7 cellular contexts compared by ENCODE assay signal in genomic region chr10:102113956-102114857, GRCh38.
A peak's percentile ranks its signal among the peaks of the same experiment; 100 is the strongest.
DNase-seq lines count a peak whose midpoint lies in the region; ATAC-seq and TF ChIP-seq lines count a peak whose summit lies in the region.

No MANE protein-coding gene starts in this region.

- H3K4me1 ChIP-seq in endocrine pancreas (ENCODE audit: control insufficient read depth, insufficient read depth, low read length) (peaks cover 3% of the 10 kb centered on the region), muscle layer of duodenum (ENCODE audit: control insufficient read depth in 1 of 2, insufficient read depth in 2 of 2, low read length in 2 of 2) (peaks cover 41 to 65% of the 10 kb centered on the region in 2 donors)

- H3K9ac ChIP-seq in endocrine pancreas (ENCODE audit: control insufficient read depth, insufficient read depth, low read length) = peak overlapping the region; percentile 60

- H3K27me3 ChIP-seq in endocrine pancreas (ENCODE audit: control insufficient read depth, insufficient read depth, low read length) (no peaks in the 10 kb centered on the region), muscle layer of duodenum (ENCODE audit: low read depth, low read length) (no peaks in the 10 kb centered on the region)

- H3K9me3 ChIP-seq in endocrine pancreas (ENCODE audit: control insufficient read depth, low read length) (no peaks in the 10 kb centered on the region), muscle layer of duodenum (ENCODE audit: control insufficient read depth in 1 of 2, low read length in 2 of 2) (no peaks in the 10 kb centered on the region)

- H3K27ac ChIP-seq in RWPE1 (peak overlapping the region; percentile 94), muscle layer of duodenum (ENCODE audit: low read length) (peak overlapping the region; percentile 5)

- POLR2A ChIA-PET in RWPE1 (lab: Yijun Ruan, JAX; ENCODE audit: low non-redundant PET) = interaction anchor here (0.6 kb wide), 2 partner anchors 12 to 600 kb away, joined by 3 to 4 read pairs; no protein-coding TSS in a partner anchor

- DNase-seq in GM12864 (ENCODE audit: low read depth) = no peak
- no peak for DNase-seq in RWPE1 (ENCODE audit: low spot score)
- no peak for DNase-seq in NAMALWA (ENCODE audit: low spot score)
- no peak for DNase-seq in KG1 (lab: John Stamatoyannopoulos, UW)

- CTCF ChIA-PET in RWPE1 (lab: Yijun Ruan, JAX) = interaction anchor here (0.5 to 2.0 kb wide), 3 partner anchors 23 to 1488 kb away, joined by 3 to 7 read pairs (median 4); no protein-coding TSS in a partner anchor

- H3K36me3 ChIP-seq in endocrine pancreas (ENCODE audit: control insufficient read depth, insufficient read depth, low read length) (peaks cover 10% of the 10 kb centered on the region), muscle layer of duodenum (ENCODE audit: control insufficient read depth in 1 of 2, insufficient read depth in 2 of 2, low read length in 2 of 2) (peaks cover 21 to 22% of the 10 kb centered on the region in 2 donors)

- H3K4me3 ChIP-seq in GM12864 (ENCODE audit: low read depth, low read length) = peak overlapping the region; percentile 82
- H3K4me3 ChIP-seq in endocrine pancreas (ENCODE audit: control insufficient read depth, insufficient read depth, low read length) = peak overlapping the region; percentile 40
- H3K4me3 ChIP-seq in muscle layer of duodenum (ENCODE audit: low read depth in 1 of 2, low read length in 2 of 2) = peak overlapping the region; percentile 66 to 67

- peak; percentile 19 for ATAC-seq in HG02642 (IDR thresholded peaks at IDR 0.05; ENCODE audit: poor library complexity, unreplicated experiment)

- TF ChIP-seq CTCF in GM12864 (IDR thresholded peaks at IDR 0.05; ENCODE audit: low read depth, low read length, missing control alignments) (no peak), RWPE1 (conservative IDR thresholded peaks at IDR 0.05; ENCODE audit: low read depth) (no peak)
